In the genomic region with DNA sequence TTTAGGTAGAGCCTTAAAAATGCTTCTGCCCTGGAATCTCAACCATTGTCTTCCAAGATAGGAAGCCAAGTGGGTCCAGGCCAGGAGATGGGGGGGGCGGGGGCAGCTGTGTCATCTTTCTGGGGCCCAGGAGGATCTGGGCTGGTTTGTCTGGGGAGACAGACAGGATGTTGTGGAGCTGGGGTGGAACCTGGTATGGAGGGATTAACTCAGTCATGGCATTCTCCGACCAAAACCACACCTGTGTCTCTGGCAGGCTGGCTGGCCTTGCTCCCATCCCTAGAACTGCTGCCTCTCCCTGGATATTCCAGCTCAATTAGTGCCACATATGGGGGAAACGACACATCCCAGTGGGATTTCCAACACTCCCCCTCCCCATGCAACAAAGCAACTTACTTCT, we compare ENCODE assay signal across 16 cellular contexts. TPM values are rescaled to one million over a fixed set of nuclear protein-coding genes. Genes with fewer than 3 reads are reported as not detected.
A peak's percentile ranks its signal among the peaks of the same experiment; 100 is the strongest.
DNase-seq lines count a peak whose midpoint lies in the region; TF ChIP-seq lines count a peak whose summit lies in the region.
"Had no signal": no experiment of that assay in that cellular context is flagged by ENCODE, and none has a peak within 500 bp of the region (broad histone marks: within the 10 kb centered on the region; RNA-seq: fewer than 3 reads in every experiment).

No MANE protein-coding gene starts in this region.

- H3K27ac Mint-ChIP-seq in MCF 10A (ENCODE audit: low read depth, unreplicated experiment): peak overlapping the region; percentile 46
- H3K27ac Mint-ChIP-seq in T-helper 2 cell treated with Interferon-gamma antibody and Interleukin-4, amounts not matched to agents 5 μg/mL and 100 μg/mL, for 36 hours: no peak overlapping the region

- no peaks in the 10 kb centered on the region for H4K20me1 ChIP-seq in mammary epithelial cell (ENCODE audit: insufficient read depth, low read length)

- H3K9me3 ChIP-seq in mammary epithelial cell (replicated peaks; ENCODE audit: insufficient read depth, low read length) (no peaks in the 10 kb centered on the region), vagina (no peaks in the 10 kb centered on the region)

- H4K8ac ChIP-seq in mesendoderm (ENCODE audit: low read depth, low read length): no peak overlapping the region

- dilution Hi-C loops in mammary epithelial cell (cut with HindIII; ENCODE audit: low sequenced_read_pairs): no loop called here

- H3K79me1 ChIP-seq in mesendoderm (ENCODE audit: low read length): peaks cover 11% of the 10 kb centered on the region

- H2BK120ac ChIP-seq in mesendoderm (ENCODE audit: low read depth, low read length): no peak overlapping the region

- H4K5ac ChIP-seq in mesendoderm (ENCODE audit: low read length): no peak overlapping the region

- H3K4me1 ChIP-seq in mammary epithelial cell (ENCODE audit: insufficient read depth, low read length) (peaks cover 16% of the 10 kb centered on the region), mesendoderm (ENCODE audit: control insufficient read depth, low read depth, low read length) (peaks cover 6% of the 10 kb centered on the region), vagina (peaks cover 44% of the 10 kb centered on the region)

- peak overlapping the region; percentile 50 for H3K4me3 Mint-ChIP-seq in MCF 10A (ENCODE audit: unreplicated experiment)
- no peak overlapping the region for H3K4me3 Mint-ChIP-seq in T-helper 2 cell treated with Interferon-gamma antibody and Interleukin-4, amounts not matched to agents 5 μg/mL and 100 μg/mL, for 36 hours

- no peaks in the 10 kb centered on the region for H3K27me3 Mint-ChIP-seq in MCF 10A (ENCODE audit: insufficient read depth, unreplicated experiment)
- peaks cover 3% of the 10 kb centered on the region for H3K27me3 Mint-ChIP-seq in T-helper 2 cell treated with Interferon-gamma antibody and Interleukin-4, amounts not matched to agents 5 μg/mL and 100 μg/mL, for 36 hours (ENCODE audit: low read depth)

- H3K79me2 ChIP-seq in mammary epithelial cell (ENCODE audit: insufficient read depth, low read length) (peaks cover 27% of the 10 kb centered on the region), mesendoderm (ENCODE audit: control insufficient read depth, insufficient read depth, low read length) (peaks cover 11% of the 10 kb centered on the region)

- peak overlapping the region; percentile 25 for H3K56ac ChIP-seq in mesendoderm (ENCODE audit: low read length)

- POLR2A ChIA-PET in MCF 10A (lab: Yijun Ruan, JAX): interaction anchor here (0.6 to 8.7 kb wide), 22 partner anchors 11 to 809 kb away, joined by 3 to 91 read pairs (median 4); a partner anchor contains a TSS

- H3K4me3 ChIP-seq in mammary epithelial cell (replicated peaks in 1 of 3; ENCODE audit: insufficient read depth in 1 of 3, low read depth in 2 of 3, low read length in 3 of 3): no peak overlapping the region
- no peak overlapping the region for H3K4me3 ChIP-seq in mesendoderm (ENCODE audit: low read length)
- no peak overlapping the region for H3K4me3 ChIP-seq in vagina

- H3K4me2 ChIP-seq in mammary epithelial cell (ENCODE audit: insufficient read depth, low read depth, low read length) (no peak overlapping the region), mesendoderm (ENCODE audit: low read length) (no peak overlapping the region)

- H2BK15ac ChIP-seq in mesendoderm (replicated peaks; ENCODE audit: low read depth): no peak overlapping the region

- H3K9me3 Mint-ChIP-seq in MCF 10A (ENCODE audit: unreplicated experiment): no peaks in the 10 kb centered on the region
- no peaks in the 10 kb centered on the region for H3K9me3 Mint-ChIP-seq in T-helper 2 cell treated with Interferon-gamma antibody and Interleukin-4, amounts not matched to agents 5 μg/mL and 100 μg/mL, for 36 hours

- H3K27ac ChIP-seq in mammary epithelial cell (ENCODE audit: insufficient read depth, low read depth, low read length) (no peak overlapping the region), epithelial cell of prostate (peak overlapping the region; percentile 81), mesendoderm (ENCODE audit: low read depth, low read length) (no peak overlapping the region), vagina (peak overlapping the region; percentile 88)

- H3K4ac ChIP-seq in mesendoderm (ENCODE audit: low read depth, low read length): no peak overlapping the region

- no peak overlapping the region for H2AFZ ChIP-seq in mammary epithelial cell (ENCODE audit: low read depth, low read length)

- TF ChIP-seq POLR2A in vagina (IDR thresholded peaks at IDR 0.05): no peak

- no peak overlapping the region for H2BK5ac ChIP-seq in mesendoderm (ENCODE audit: low read length)

- peaks cover 27% of the 10 kb centered on the region for H3K36me3 Mint-ChIP-seq in MCF 10A (ENCODE audit: insufficient read depth, unreplicated experiment)
- peaks cover 12% of the 10 kb centered on the region for H3K36me3 Mint-ChIP-seq in T-helper 2 cell treated with Interferon-gamma antibody and Interleukin-4, amounts not matched to agents 5 μg/mL and 100 μg/mL, for 36 hours (ENCODE audit: low read depth)

- H2AK5ac ChIP-seq in mesendoderm (ENCODE audit: low read length): no peak overlapping the region

- H3K23ac ChIP-seq in mesendoderm (ENCODE audit: low read length): no peak overlapping the region

- peaks cover 31% of the 10 kb centered on the region for H3K4me1 Mint-ChIP-seq in MCF 10A (ENCODE audit: insufficient read depth, unreplicated experiment)
- peaks cover 22% of the 10 kb centered on the region for H3K4me1 Mint-ChIP-seq in T-helper 2 cell treated with Interferon-gamma antibody and Interleukin-4, amounts not matched to agents 5 μg/mL and 100 μg/mL, for 36 hours (ENCODE audit: low read depth)

- H3K36me3 ChIP-seq in mammary epithelial cell (ENCODE audit: insufficient read depth, low read length) (no peaks in the 10 kb centered on the region), mesendoderm (ENCODE audit: control insufficient read depth, insufficient read depth, low read length) (no peaks in the 10 kb centered on the region), vagina (peaks cover 0 to 3% of the 10 kb centered on the region in 2 donors)

- DNase-seq in MCF 10A (ENCODE audit: unreplicated experiment) (peak; percentile 79), mammary epithelial cell (no peak), epithelial cell of prostate (ENCODE audit: low read depth, low spot score) (no peak), mesendoderm (no peak), vagina (ENCODE audit: extremely low spot score in 2 of 2) (no peak), kidney tubule cell (ENCODE audit: low spot score) (no peak), NCI-H526 (lab: John Stamatoyannopoulos, UW) (no peak)
- no peak for DNase-seq in T-helper 2 cell treated with Interferon-gamma antibody and Interleukin-4, amounts not matched to agents 5 μg/mL and 100 μg/mL, for 36 hours (ENCODE audit: low spot score)
- DNase-seq: AML-193; C1 segment of cervical spinal cord; CD8-positive, alpha-beta memory T cell; GOT3; NCI-H1417; NCI-H187; NCI-H446 treated with DMSO at 0.1 percent for 48 hours had no signal

- intact Hi-C loops in MCF 10A (cut with micrococcal nuclease): loop anchor here (5.0 kb wide), 1 partner anchor 49 kb away; no protein-coding TSS in a partner anchor
- intact Hi-C loops in mammary epithelial cell (cut with micrococcal nuclease): no loop called here
- intact Hi-C loops in vagina (cut with DNase I): no loop called here

- in situ Hi-C loops in mammary epithelial cell (cut with MboI; ENCODE audit: low sequenced_read_pairs in 2 of 2): no loop called here

- TF ChIP-seq CTCF in MCF 10A (IDR thresholded peaks at IDR 0.05; ENCODE audit: unreplicated experiment): no peak
- no peak for TF ChIP-seq CTCF in mammary epithelial cell (conservative IDR thresholded peaks at IDR 0.05 in 1 of 2, IDR thresholded peaks at IDR 0.05 in 1 of 2; ENCODE audit: extremely low read depth in 1 of 2, insufficient read depth in 1 of 2, low read depth in 1 of 2, low read length in 2 of 2)
- no peak for TF ChIP-seq CTCF in vagina (IDR thresholded peaks at IDR 0.05)

- CTCF ChIA-PET in MCF 10A (lab: Yijun Ruan, JAX) (interaction anchor here (0.6 to 2.7 kb wide), 13 partner anchors 11 to 938 kb away, joined by 3 to 18 read pairs (median 5); a partner anchor contains a TSS), mammary epithelial cell (lab: Charles Lee; ENCODE audit: low non-redundant PET) (no interaction called here)

- H3K27me3 ChIP-seq in mammary epithelial cell (ENCODE audit: insufficient read depth, low read length): no peaks in the 10 kb centered on the region
- H3K27me3 ChIP-seq in mesendoderm (ENCODE audit: insufficient read depth, low read length, poor library complexity): no peaks in the 10 kb centered on the region
- H3K27me3 ChIP-seq in vagina: no peaks in the 10 kb centered on the region

- H3K18ac ChIP-seq in mesendoderm (ENCODE audit: low read length): no peak overlapping the region

- 100% methylated on average over 1 of the region's 3 CpGs for WGBS in mammary epithelial cell (ENCODE audit: low coverage, missing lambda C conversion rate)
- WGBS in mesendoderm (ENCODE audit: extremely low coverage, insufficient coverage, low lambda C conversion rate): no CpG with 5 or more reads among the region's 3 CpGs

- BruUV-seq in MCF 10A (replicated peaks; lab: Mats Ljungman, UMichigan) (no TSS peak), mammary epithelial cell (replicated peaks; lab: Mats Ljungman, UMichigan) (no TSS peak)

- H3K9ac ChIP-seq in mammary epithelial cell (ENCODE audit: insufficient read depth, low read length): no peak overlapping the region
- H3K9ac ChIP-seq in mesendoderm (ENCODE audit: low read length): no peak overlapping the region

RNA-seq across cellular contexts. Expression of a gene that starts 2.7 kb away (rescaled TPM):
- 30.5 and 36.3 TPM in 2 replicates for total RNA-seq in MCF 10A (2022)
- 10 to 100 TPM; 11.3 to 33.3 TPM for total RNA-seq in mammary epithelial cell
- polyA plus RNA-seq in mammary epithelial cell: 10.7 TPM
- 4.9 TPM for polyA minus RNA-seq in mammary epithelial cell
- polyA plus RNA-seq in mesendoderm (2013, experiment 1 of 2): 27.9 TPM
- polyA plus RNA-seq in mesendoderm (2013, experiment 2 of 2): 27.3 TPM
- total RNA-seq in vagina: 26.8 TPM

RNA-seq across cellular contexts. Expression of a gene that starts 12.6 kb away (rescaled TPM):
- total RNA-seq in MCF 10A (2022): 10.3 and 11.8 TPM in 2 replicates
- 10 to 100 TPM in 1 of 2 donors, 1 to 10 TPM in 1; 8.5 to 14.2 TPM for total RNA-seq in mammary epithelial cell
- 6.5 TPM for polyA plus RNA-seq in mammary epithelial cell
- polyA minus RNA-seq in mammary epithelial cell: 11.8 TPM
- 0.88 TPM for polyA plus RNA-seq in mesendoderm (2013, experiment 1 of 2)
- polyA plus RNA-seq in mesendoderm (2013, experiment 2 of 2): 1.0 TPM
- total RNA-seq in vagina: 6.6 TPM
- total RNA-seq: CD8-positive, alpha-beta memory T cell had no signal
- polyA plus RNA-seq: CD8-positive, alpha-beta memory T cell had no signal

RNA-seq across cellular contexts. Expression of a gene that starts 13.7 kb away (rescaled TPM):
- total RNA-seq in MCF 10A (2022) (3.3 and 4.5 TPM in 2 replicates), mammary epithelial cell (1 to 10 TPM; 1.2 to 1.4 TPM), vagina (1.5 TPM)
- 0.23 TPM for polyA plus RNA-seq in mammary epithelial cell
- not detected for polyA minus RNA-seq in mammary epithelial cell
- 0.69 TPM for polyA plus RNA-seq in mesendoderm (2013, experiment 1 of 2)
- 0.69 TPM for polyA plus RNA-seq in mesendoderm (2013, experiment 2 of 2)
- total RNA-seq: SK-MEL-5 had no signal

RNA-seq across cellular contexts. Expression of a gene that starts 19.2 kb away (rescaled TPM):
- total RNA-seq in MCF 10A (2022) (24.1 and 27.1 TPM in 2 replicates), mammary epithelial cell (10 to 100 TPM; 11.2 to 27.2 TPM), vagina (17.4 TPM)
- polyA plus RNA-seq in mammary epithelial cell: 11.5 TPM
- polyA minus RNA-seq in mammary epithelial cell: 1.6 TPM
- polyA plus RNA-seq in mesendoderm (2013, experiment 1 of 2): 19.2 TPM
- polyA plus RNA-seq in mesendoderm (2013, experiment 2 of 2): 18.9 TPM

RNA-seq across cellular contexts. Expression of a gene that starts 25.0 kb away (rescaled TPM):
- 4.0 and 5.2 TPM in 2 replicates for total RNA-seq in MCF 10A (2022)
- total RNA-seq in mammary epithelial cell: 10 to 100 TPM in 1 of 2 donors, 1 to 10 TPM in 1; 3.3 to 13.3 TPM
- 2.1 TPM for polyA plus RNA-seq in mammary epithelial cell
- 0.36 TPM for polyA minus RNA-seq in mammary epithelial cell
- 46.4 TPM for polyA plus RNA-seq in mesendoderm (2013, experiment 1 of 2)
- polyA plus RNA-seq in mesendoderm (2013, experiment 2 of 2): 47.0 TPM
- 14.2 TPM for total RNA-seq in vagina
- polyA plus RNA-seq: CD8-positive, alpha-beta memory T cell had no signal

Comparison
In these comparisons a context has a peak if more than half of its experiments do, and no peak if none do; other contexts are left out.
1. H3K27ac ChIP-seq: peak in epithelial cell of prostate (single experiment) and vagina (single experiment); none in mammary epithelial cell (single experiment) and mesendoderm (single experiment).